12 cellular contexts compared by ENCODE assay signal in the genomic region with DNA sequence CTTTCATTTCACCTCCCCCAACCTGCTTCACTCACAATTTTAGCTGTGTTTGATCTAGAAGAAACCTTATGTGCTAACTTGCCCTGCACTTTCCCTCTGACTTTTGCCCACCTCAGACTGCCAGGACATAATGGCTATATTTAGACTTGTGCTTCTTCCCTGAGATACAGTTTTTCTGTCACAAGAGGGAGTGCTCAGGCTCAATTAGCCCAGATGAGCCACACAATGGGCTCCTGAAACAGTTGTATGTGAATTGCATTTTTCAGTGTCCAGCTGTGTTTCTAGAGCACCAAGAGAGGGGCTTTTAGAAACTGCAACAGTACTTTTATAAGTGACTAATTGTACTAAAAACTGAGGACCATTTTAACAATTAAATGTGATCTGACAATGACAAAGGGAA.
DNase-seq lines count a peak whose midpoint lies in the region; ATAC-seq and TF ChIP-seq lines count a peak whose summit lies in the region.
"Had no signal": no experiment of that assay in that cellular context is flagged by ENCODE, and none has a peak within 500 bp of the region (broad histone marks: within the 10 kb centered on the region; RNA-seq: fewer than 3 reads in every experiment).

No MANE protein-coding gene starts in this region.

- H3K27ac Mint-ChIP-seq in nephron = peak overlapping the region in 1 of 3 experiments; percentile 49
- H3K27ac Mint-ChIP-seq: natural killer cell had no signal

- no peak overlapping the region for H3K27ac ChIP-seq in brain microvascular endothelial cell
- H3K27ac ChIP-seq: upper lobe of left lung had no signal

- H3K36me3 ChIP-seq in brain microvascular endothelial cell (replicated peaks) = no peaks in the 10 kb centered on the region
- H3K36me3 ChIP-seq: upper lobe of left lung had no signal

- no peaks in the 10 kb centered on the region for H3K36me3 Mint-ChIP-seq in nephron (ENCODE audit: low read depth)
- H3K36me3 Mint-ChIP-seq: natural killer cell had no signal

- peaks cover 20% of the 10 kb centered on the region for H3K4me1 Mint-ChIP-seq in nephron
- H3K4me1 Mint-ChIP-seq: natural killer cell had no signal

- H3K27me3 Mint-ChIP-seq in nephron (ENCODE audit: low read depth) = no peaks in the 10 kb centered on the region

- in situ Hi-C loops in brain microvascular endothelial cell (cut with HindIII; ENCODE audit: low pct_ligation_motif_present, low sequenced_read_pairs) = no loop called here

- no peaks in the 10 kb centered on the region for H3K27me3 ChIP-seq in brain microvascular endothelial cell (replicated peaks)
- H3K27me3 ChIP-seq: upper lobe of left lung had no signal

- TF ChIP-seq CTCF in GM12872 (IDR thresholded peaks at IDR 0.05; ENCODE audit: insufficient read depth, low read depth, low read length) (0 out of 3 replicates have a peak, but pooled peaks have one; percentile 27), brain microvascular endothelial cell (IDR thresholded peaks at IDR 0.05; ENCODE audit: low read depth, low read length, missing control alignments) (peak; percentile 36), nephron (IDR thresholded peaks at IDR 0.05; ENCODE audit: unreplicated experiment in 3 of 3) (peak; percentile 5 to 42 (median 24))

- DNase-seq in NCI-H1105 treated with DMSO at 0.1 percent for 48 hours (lab: John Stamatoyannopoulos, UW) = peak; percentile 86
- no peak for DNase-seq in brain microvascular endothelial cell
- DNase-seq in kidney glomerular epithelial cell (lab: John Stamatoyannopoulos, UW) = no peak
- DNase-seq in activated naive CD4-positive, alpha-beta T cell treated with anti-CD3 and anti-CD28 coated beads, Interleukin-2, amount 50 U/mL, for 16 hours = no peak
- DNase-seq in germinal center (ENCODE audit: low spot score) = no peak
- DNase-seq: cortex of kidney, hypothalamus, natural killer cell, upper lobe of left lung had no signal

- H3K4me3 ChIP-seq in brain microvascular endothelial cell (ENCODE audit: low read depth, low read length) = no peak overlapping the region
- H3K4me3 ChIP-seq: upper lobe of left lung had no signal

- ATAC-seq in GM18909 (IDR thresholded peaks at IDR 0.05; ENCODE audit: poor library complexity, unreplicated experiment) = no peak
- ATAC-seq: natural killer cell had no signal

- no peaks in the 10 kb centered on the region for H3K9me3 Mint-ChIP-seq in nephron

- no peak overlapping the region for H3K4me3 Mint-ChIP-seq in nephron
- H3K4me3 Mint-ChIP-seq: natural killer cell had no signal
